ENCODE assay signal across 9 cellular contexts in genomic region chr2:38610851-38611801, GRCh38. TPM values are rescaled to one million over a fixed set of nuclear protein-coding genes. Genes with fewer than 3 reads are reported as not detected.
A peak's percentile ranks its signal among the peaks of the same experiment; 100 is the strongest.
DNase-seq lines count a peak whose midpoint lies in the region; ATAC-seq and TF ChIP-seq lines count a peak whose summit lies in the region.
"Had no signal": no experiment of that assay in that cellular context is flagged by ENCODE, and none has a peak within 500 bp of the region (broad histone marks: within the 10 kb centered on the region; RNA-seq: fewer than 3 reads in every experiment).

No MANE protein-coding gene starts in this region.

- TF ChIP-seq CTCF in upper lobe of right lung (IDR thresholded peaks at IDR 0.05) (no peak), left ventricle myocardium inferior (IDR thresholded peaks at IDR 0.05; ENCODE audit: borderline replicate concordance) (no peak)

- H3K4me1 ChIP-seq in upper lobe of right lung = peaks cover 6% of the 10 kb centered on the region
- H3K4me1 ChIP-seq in left ventricle myocardium inferior = no peaks in the 10 kb centered on the region

- H3K9me3 Mint-ChIP-seq in activated T-helper 2 cell treated with anti-CD3 and anti-CD28 coated beads, Interferon-gamma antibody, Interleukin-2, Interleukin-4, amounts not matched to agents 10 μg/mL and 5 μg/mL and 100 μg/mL, durations not matched to agents 14 hours and 24 hours and 36 hours = peaks cover 7% of the 10 kb centered on the region

- H3K27me3 ChIP-seq in upper lobe of right lung (no peaks in the 10 kb centered on the region), left ventricle myocardium inferior (ENCODE audit: low read depth) (no peaks in the 10 kb centered on the region)

- DNase-seq in stimulated activated naive CD4-positive, alpha-beta T cell treated with Interleukin-2 at 50 U/mL for 16 hours (lab: John Stamatoyannopoulos, UW) = peak; percentile 20
- DNase-seq in stimulated activated naive CD4-positive, alpha-beta T cell (lab: John Stamatoyannopoulos, UW) = no peak
- no peak for DNase-seq in activated T-helper 2 cell treated with anti-CD3 and anti-CD28 coated beads, Interferon-gamma antibody, Interleukin-2, Interleukin-4, amounts not matched to agents 10 μg/mL and 5 μg/mL and 100 μg/mL, durations not matched to agents 14 hours and 24 hours and 36 hours (ENCODE audit: low spot score)
- DNase-seq in upper lobe of right lung (no peak), NCI-H69 (lab: John Stamatoyannopoulos, UW) (no peak), epidermal melanocyte (ENCODE audit: insufficient read length, low spot score) (no peak), left ventricle myocardium inferior (no peak)

- H3K4me3 Mint-ChIP-seq in activated T-helper 2 cell treated with anti-CD3 and anti-CD28 coated beads, Interferon-gamma antibody, Interleukin-2, Interleukin-4, amounts not matched to agents 10 μg/mL and 5 μg/mL and 100 μg/mL, durations not matched to agents 14 hours and 24 hours and 36 hours (ENCODE audit: low read depth) = no peak overlapping the region

- peaks cover 9% of the 10 kb centered on the region for H3K36me3 Mint-ChIP-seq in activated T-helper 2 cell treated with anti-CD3 and anti-CD28 coated beads, Interferon-gamma antibody, Interleukin-2, Interleukin-4, amounts not matched to agents 10 μg/mL and 5 μg/mL and 100 μg/mL, durations not matched to agents 14 hours and 24 hours and 36 hours (ENCODE audit: low read depth)

- H3K27ac Mint-ChIP-seq in activated T-helper 2 cell treated with anti-CD3 and anti-CD28 coated beads, Interferon-gamma antibody, Interleukin-2, Interleukin-4, amounts not matched to agents 10 μg/mL and 5 μg/mL and 100 μg/mL, durations not matched to agents 14 hours and 24 hours and 36 hours = peak overlapping the region; percentile 47

- H3K9me3 ChIP-seq in upper lobe of right lung = no peaks in the 10 kb centered on the region
- peaks cover 3% of the 10 kb centered on the region for H3K9me3 ChIP-seq in left ventricle myocardium inferior (replicated peaks)

- H3K4me3 ChIP-seq in upper lobe of right lung (no peak overlapping the region), left ventricle myocardium inferior (no peak overlapping the region)
- H3K4me3 ChIP-seq: skin epidermis had no signal

- peaks cover 68% of the 10 kb centered on the region for H3K4me1 Mint-ChIP-seq in activated T-helper 2 cell treated with anti-CD3 and anti-CD28 coated beads, Interferon-gamma antibody, Interleukin-2, Interleukin-4, amounts not matched to agents 10 μg/mL and 5 μg/mL and 100 μg/mL, durations not matched to agents 14 hours and 24 hours and 36 hours (ENCODE audit: low read depth)

- no peaks in the 10 kb centered on the region for H3K27me3 Mint-ChIP-seq in activated T-helper 2 cell treated with anti-CD3 and anti-CD28 coated beads, Interferon-gamma antibody, Interleukin-2, Interleukin-4, amounts not matched to agents 10 μg/mL and 5 μg/mL and 100 μg/mL, durations not matched to agents 14 hours and 24 hours and 36 hours (ENCODE audit: low read depth)

- H3K36me3 ChIP-seq in upper lobe of right lung = no peaks in the 10 kb centered on the region
- H3K36me3 ChIP-seq in left ventricle myocardium inferior = no peaks in the 10 kb centered on the region

- ATAC-seq in HG03139 (IDR thresholded peaks at IDR 0.05; ENCODE audit: unreplicated experiment) = peak; percentile 47
- ATAC-seq in upper lobe of right lung = peak; percentile 61

- intact Hi-C loops in activated T-helper 2 cell treated with anti-CD3 and anti-CD28 coated beads, Interferon-gamma antibody, Interleukin-2, Interleukin-4, amounts not matched to agents 10 μg/mL and 5 μg/mL and 100 μg/mL, durations not matched to agents 14 hours and 24 hours and 36 hours (cut with micrococcal nuclease) = no loop called here
- intact Hi-C loops in upper lobe of right lung (cut with DNase I) (no loop called here), left ventricle myocardium inferior (cut with micrococcal nuclease) (no loop called here)

- H3K27ac ChIP-seq in upper lobe of right lung = no peak overlapping the region
- no peak overlapping the region for H3K27ac ChIP-seq in left ventricle myocardium inferior (replicated peaks)

RNA-seq across cellular contexts. Expression of gene HNRNPLL, which starts 8.4 kb away (rescaled TPM):
- total RNA-seq in activated T-helper 2 cell treated with anti-CD3 and anti-CD28 coated beads, Interferon-gamma antibody, Interleukin-2, Interleukin-4, amounts not matched to agents 10 μg/mL and 5 μg/mL and 100 μg/mL, durations not matched to agents 14 hours and 24 hours and 36 hours = 65.7 and 67.7 TPM in 2 replicates
- total RNA-seq in upper lobe of right lung = 56.8 TPM
- 26.3 TPM for total RNA-seq in left ventricle myocardium inferior

RNA-seq across cellular contexts. Expression of gene GALM, which starts 54.8 kb away (rescaled TPM):
- 42.1 and 43.0 TPM in 2 replicates for total RNA-seq in activated T-helper 2 cell treated with anti-CD3 and anti-CD28 coated beads, Interferon-gamma antibody, Interleukin-2, Interleukin-4, amounts not matched to agents 10 μg/mL and 5 μg/mL and 100 μg/mL, durations not matched to agents 14 hours and 24 hours and 36 hours
- total RNA-seq in upper lobe of right lung = 14.7 TPM
- 14.4 TPM for total RNA-seq in left ventricle myocardium inferior
